In genomic region chr1:96684737-96685136, GRCh38 we compare ENCODE assay signal across 26 cellular contexts.
"Had no signal": no experiment of that assay in that cellular context is flagged by ENCODE, and none has a peak within 500 bp of the region (broad histone marks: within the 10 kb centered on the region; RNA-seq: fewer than 3 reads in every experiment).

No MANE protein-coding gene starts in this region.

- H3K27me3 Mint-ChIP-seq: type B pancreatic cell had no signal

- H3K36me3 ChIP-seq: lower lobe of right lung, pancreas, prostate gland, sigmoid colon, spleen, tibial nerve, vagina had no signal

- H3K27ac ChIP-seq: lower lobe of right lung, pancreas, prostate gland, tibial nerve, vagina had no signal

- ATAC-seq: left colon; stimulated activated effector memory CD8-positive, alpha-beta T cell treated with anti-CD3 and anti-CD28 coated beads, Interleukin-12 subunit alpha, Interleukin-12 subunit beta, amount 100 ng/mL, for 72 hours had no signal

- H3K9me3 Mint-ChIP-seq: nephron; neural crest cell; stimulated activated effector memory CD8-positive, alpha-beta T cell treated with anti-CD3 and anti-CD28 coated beads, Interleukin-12 subunit alpha, Interleukin-12 subunit beta, amount 100 ng/mL, for 72 hours; stimulated activated naive CD8-positive, alpha-beta T cell treated with anti-CD3 and anti-CD28 coated beads, Interleukin-15, Interleukin-2, amounts not matched to agents 100 ng/mL and 50 ng/mL, for 24 hours; type B pancreatic cell had no signal

- H3K9me3 ChIP-seq: lower lobe of right lung, pancreas, prostate gland, sigmoid colon, spleen, vagina had no signal

- H3K4me1 ChIP-seq: lower lobe of right lung, pancreas, prostate gland, tibial nerve had no signal

- H3K4me3 ChIP-seq: lower lobe of right lung, pancreas, prostate gland, sigmoid colon, spleen, tibial nerve, vagina had no signal

- H3K27me3 ChIP-seq: pancreas, sigmoid colon, spleen, tibial nerve, vagina had no signal

- H3K27ac Mint-ChIP-seq: immature natural killer cell; naive thymus-derived CD8-positive, alpha-beta T cell; nephron; stimulated activated effector memory CD8-positive, alpha-beta T cell treated with anti-CD3 and anti-CD28 coated beads, Interleukin-12 subunit alpha, Interleukin-12 subunit beta, amount 100 ng/mL, for 72 hours; stimulated activated naive CD8-positive, alpha-beta T cell treated with anti-CD3 and anti-CD28 coated beads, Interleukin-15, Interleukin-2, amounts not matched to agents 100 ng/mL and 50 ng/mL, for 24 hours; type B pancreatic cell had no signal

- H3K36me3 Mint-ChIP-seq: immature natural killer cell; stimulated activated effector memory CD8-positive, alpha-beta T cell treated with anti-CD3 and anti-CD28 coated beads, Interleukin-12 subunit alpha, Interleukin-12 subunit beta, amount 100 ng/mL, for 72 hours; type B pancreatic cell had no signal

- DNase-seq: hypothalamus; immature natural killer cell; kidney; left colon; lower lobe of right lung; mammary epithelial cell; mesenchymal stem cell; nucleus accumbens; pancreas; posterior cingulate gyrus; retina; right cardiac atrium; sigmoid colon; small intestine; spleen; stimulated activated CD4-positive, alpha-beta T cell treated with anti-CD3 and anti-CD28 coated beads, Interleukin-4, amount 100 ng/mL, for 24 hours; substantia nigra had no signal

- H3K4me3 Mint-ChIP-seq: immature natural killer cell; naive thymus-derived CD8-positive, alpha-beta T cell; nephron; neural crest cell; stimulated activated effector memory CD8-positive, alpha-beta T cell treated with anti-CD3 and anti-CD28 coated beads, Interleukin-12 subunit alpha, Interleukin-12 subunit beta, amount 100 ng/mL, for 72 hours; stimulated activated naive CD8-positive, alpha-beta T cell treated with anti-CD3 and anti-CD28 coated beads, Interleukin-15, Interleukin-2, amounts not matched to agents 100 ng/mL and 50 ng/mL, for 24 hours; type B pancreatic cell had no signal

- H3K4me1 Mint-ChIP-seq: immature natural killer cell; nephron; neural crest cell; stimulated activated effector memory CD8-positive, alpha-beta T cell treated with anti-CD3 and anti-CD28 coated beads, Interleukin-12 subunit alpha, Interleukin-12 subunit beta, amount 100 ng/mL, for 72 hours had no signal
